11 cellular contexts compared by ENCODE assay signal in the genomic region with DNA sequence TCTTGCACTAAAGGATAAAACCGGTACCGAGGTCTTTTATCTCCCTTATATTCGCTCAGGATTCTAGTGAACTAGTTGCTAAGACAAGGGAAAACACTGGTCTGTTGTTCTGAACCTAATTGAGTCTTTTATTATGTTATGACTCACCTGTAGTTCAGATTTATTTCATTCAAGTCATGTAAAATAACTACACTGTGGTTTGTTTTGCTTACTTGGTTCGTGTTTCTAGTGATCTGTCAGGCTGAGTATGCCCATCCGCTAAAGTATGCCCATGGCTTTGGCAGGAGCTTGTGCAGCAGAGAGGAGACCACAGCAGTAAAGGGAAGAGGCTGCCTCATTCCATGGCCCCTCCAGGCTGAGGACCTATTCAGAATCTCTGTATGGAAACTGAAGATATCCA.
A peak's percentile ranks its signal among the peaks of the same experiment; 100 is the strongest.
DNase-seq lines count a peak whose midpoint lies in the region; ATAC-seq lines count a peak whose summit lies in the region.
"Had no signal": no experiment of that assay in that cellular context is flagged by ENCODE, and none has a peak within 500 bp of the region (broad histone marks: within the 10 kb centered on the region; RNA-seq: fewer than 3 reads in every experiment).

No MANE protein-coding gene starts in this region.

- no peak overlapping the region for H3K4me3 ChIP-seq in esophagus (ENCODE audit: low read depth in 1 of 2, low read length in 2 of 2)
- H3K4me3 ChIP-seq: BLaER1 treated with 17β-estradiol and CSF1 and Interleukin-3, amounts not matched to agents 10 nM and 100 nM had no signal

- H3K4me1 ChIP-seq in esophagus (ENCODE audit: control insufficient read depth in 2 of 2, insufficient read depth in 2 of 2, low read length in 1 of 2), result peaks cover 3 to 5% of the 10 kb centered on the region in 2 donors

- no peak for DNase-seq in activated CD8-positive, alpha-beta memory T cell treated with anti-CD3 and anti-CD28 coated beads, Interleukin-2, amount 10 ng/mL, durations not matched to agents 7 days and 5 days
- DNase-seq in activated CD8-positive, alpha-beta memory T cell treated with anti-CD3 and anti-CD28 coated beads, Interleukin-2, amount 50 U/mL, for 4 hours, result no peak
- peak; percentile 73 for DNase-seq in RPMI7951 (ENCODE audit: low read depth)
- DNase-seq in stimulated activated naive CD8-positive, alpha-beta T cell treated with anti-CD3 and anti-CD28 coated beads, Interleukin-15, Interleukin-2, amounts not matched to agents 100 U/mL and 50 U/mL, for 24 hours, result no peak
- DNase-seq in dedifferentiated amniotic fluid mesenchymal stem cell (ENCODE audit: extremely low spot score), result no peak
- no peak for DNase-seq in amniotic stem cell (lab: John Stamatoyannopoulos, UW)
- DNase-seq in NOMO-1 treated with DMSO at 0.1 percent for 48 hours (lab: John Stamatoyannopoulos, UW; ENCODE audit: unreplicated experiment), result no peak
- DNase-seq: kidney, NCI-H146 had no signal

- peaks cover 39% of the 10 kb centered on the region for H3K4me1 Mint-ChIP-seq in activated CD8-positive, alpha-beta memory T cell treated with anti-CD3 and anti-CD28 coated beads, Interleukin-2, amount 10 ng/mL, durations not matched to agents 7 days and 5 days

- peak overlapping the region; percentile 76 to 82 for H3K27ac ChIP-seq in esophagus (ENCODE audit: low read depth in 2 of 2, low read length in 1 of 2)
- H3K27ac ChIP-seq: BLaER1 treated with 17β-estradiol and CSF1 and Interleukin-3, amounts not matched to agents 10 nM and 100 nM had no signal

- no peak overlapping the region for H3K4me3 Mint-ChIP-seq in activated CD8-positive, alpha-beta memory T cell treated with anti-CD3 and anti-CD28 coated beads, Interleukin-2, amount 10 ng/mL, durations not matched to agents 7 days and 5 days

- 47 to 53% methylated on average over 5 of the region's 5 CpGs for WGBS in esophagus, 2 donors

- peaks cover 29% of the 10 kb centered on the region for H3K36me3 Mint-ChIP-seq in activated CD8-positive, alpha-beta memory T cell treated with anti-CD3 and anti-CD28 coated beads, Interleukin-2, amount 10 ng/mL, durations not matched to agents 7 days and 5 days

- H3K9me3 Mint-ChIP-seq in activated CD8-positive, alpha-beta memory T cell treated with anti-CD3 and anti-CD28 coated beads, Interleukin-2, amount 10 ng/mL, durations not matched to agents 7 days and 5 days (ENCODE audit: low read depth), result no peaks in the 10 kb centered on the region

- H3K36me3 ChIP-seq in esophagus (ENCODE audit: control insufficient read depth in 2 of 2, insufficient read depth in 2 of 2, low read length in 1 of 2), result peaks cover 0 to 3% of the 10 kb centered on the region in 2 donors

- H3K27ac Mint-ChIP-seq in activated CD8-positive, alpha-beta memory T cell treated with anti-CD3 and anti-CD28 coated beads, Interleukin-2, amount 10 ng/mL, durations not matched to agents 7 days and 5 days, result no peak overlapping the region

- H3K27me3 ChIP-seq in esophagus (ENCODE audit: control insufficient read depth in 1 of 2, insufficient read depth in 2 of 2, low read length in 2 of 2), result no peaks in the 10 kb centered on the region
- H3K27me3 ChIP-seq: BLaER1 treated with 17β-estradiol and CSF1 and Interleukin-3, amounts not matched to agents 10 nM and 100 nM had no signal

- H3K27me3 Mint-ChIP-seq in activated CD8-positive, alpha-beta memory T cell treated with anti-CD3 and anti-CD28 coated beads, Interleukin-2, amount 10 ng/mL, durations not matched to agents 7 days and 5 days, result no peaks in the 10 kb centered on the region

- H3K9me3 ChIP-seq in esophagus (ENCODE audit: control insufficient read depth in 2 of 2, insufficient read depth in 1 of 2, low read depth in 1 of 2, low read length in 1 of 2), result no peaks in the 10 kb centered on the region
- H3K9me3 ChIP-seq: BLaER1 treated with 17β-estradiol and CSF1 and Interleukin-3, amounts not matched to agents 10 nM and 100 nM had no signal

- peak; percentile 52 for ATAC-seq in activated CD8-positive, alpha-beta memory T cell treated with anti-CD3 and anti-CD28 coated beads, Interleukin-2, amount 10 ng/mL, durations not matched to agents 7 days and 5 days
- ATAC-seq in stimulated activated naive CD8-positive, alpha-beta T cell treated with anti-CD3 and anti-CD28 coated beads, Interleukin-15, Interleukin-2, amounts not matched to agents 100 U/mL and 50 U/mL, for 24 hours, result peak; percentile 47

- CTCF ChIA-PET in activated CD8-positive, alpha-beta memory T cell treated with anti-CD3 and anti-CD28 coated beads, Interleukin-2, amount 10 ng/mL, durations not matched to agents 7 days and 5 days (lab: Charles Lee), result no interaction called here
